In the genomic region with DNA sequence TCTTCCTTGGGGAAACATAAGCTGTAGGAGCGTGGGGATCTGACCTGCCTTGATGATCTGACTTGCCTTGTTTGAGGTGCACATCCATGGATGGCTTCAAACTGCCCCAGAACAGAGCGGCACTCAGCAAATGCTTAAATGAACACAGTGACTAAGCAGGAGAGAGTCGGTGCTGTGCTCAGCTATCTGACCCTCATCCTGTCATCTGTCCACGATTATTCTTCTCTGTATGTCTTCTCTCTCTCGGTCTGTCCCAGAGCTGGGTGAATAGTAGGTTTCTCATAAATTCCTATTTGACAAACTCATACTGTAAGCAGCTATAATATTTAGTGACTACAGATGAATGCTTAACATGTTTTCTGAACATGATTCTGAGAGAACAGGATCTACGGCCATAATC, we compare ENCODE assay signal across 1 cellular context.
TF ChIP-seq lines count a peak whose summit lies in the region.

No MANE protein-coding gene starts in this region.

TF ChIP-seq in K562, 482 proteins besides CTCF, POLR2A, EP300 and RAD21 (continues in another document):
- TF ChIP-seq RCOR1 (IDR thresholded peaks at IDR 0.05; ENCODE audit: borderline replicate concordance in 1 of 2, low read depth in 2 of 2, low read length in 2 of 2) (peak in 1 of 2 experiments; percentile 47; a peak in 1 of 4 replicates), ZNF134 (CRISPR knock-in tag; conservative IDR thresholded peaks at IDR 0.05) (no peak), TCF3 (CRISPR knock-in tag; IDR thresholded peaks at IDR 0.05) (peak; percentile 31; the same call in 1 of the 2 replicates), ZBTB17 (CRISPR knock-in tag; IDR thresholded peaks at IDR 0.05) (peak; percentile 95), JUND (IDR thresholded peaks at IDR 0.05; ENCODE audit: borderline replicate concordance, low read depth, low read length) (peak; percentile 52; the same call in 1 of the 2 replicates), JUND (tag; IDR thresholded peaks at IDR 0.05; ENCODE audit: borderline replicate concordance, low read depth, low read length) (no peak; the same call in 1 of the 3 replicates), HIVEP1 (CRISPR knock-in tag; IDR thresholded peaks at IDR 0.05) (no peak), MAFG (tag; conservative IDR thresholded peaks at IDR 0.05) (peak; percentile 75), CBFA2T3 (IDR thresholded peaks at IDR 0.05) (peak; percentile 45), CBX3 (IDR thresholded peaks at IDR 0.05; ENCODE audit: borderline replicate concordance in 1 of 2, low read length in 2 of 2) (peak in 1 of 2 experiments; percentile 25; a peak in 1 of 3 replicates), THRAP3 (IDR thresholded peaks at IDR 0.05; ENCODE audit: borderline replicate concordance) (no peak), NFE2 (IDR thresholded peaks at IDR 0.05; ENCODE audit: low read depth) (peak; percentile 89), ELF4 (CRISPR knock-in tag; IDR thresholded peaks at IDR 0.05) (no peak), ILK (tag; IDR thresholded peaks at IDR 0.05; ENCODE audit: borderline replicate concordance, low read depth) (no peak), SIRT6 (IDR thresholded peaks at IDR 0.05; ENCODE audit: low read depth, low read length) (no peak), ERF (CRISPR knock-in tag; IDR thresholded peaks at IDR 0.05) (no peak), POLR2H (tag; IDR thresholded peaks at IDR 0.05; ENCODE audit: low read depth) (no peak), KAT8 (IDR thresholded peaks at IDR 0.05; ENCODE audit: low read depth) (no peak), C11orf30 (IDR thresholded peaks at IDR 0.05; ENCODE audit: low read depth) (peak; percentile 86), CHD4 (IDR thresholded peaks at IDR 0.05; ENCODE audit: insufficient read depth, insufficient replicate concordance, low read depth, low read length, poor library complexity, severe bottlenecking) (no peak), FIP1L1 (IDR thresholded peaks at IDR 0.05; ENCODE audit: low read depth, low read length, poor library complexity, severe bottlenecking) (no peak), SMARCA4 (IDR thresholded peaks at IDR 0.05) (peak; percentile 34; the same call in 1 of the 2 replicates), ZFP30 (CRISPR knock-in tag; IDR thresholded peaks at IDR 0.05; ENCODE audit: borderline replicate concordance) (no peak), MAFF (IDR thresholded peaks at IDR 0.05; ENCODE audit: low read length) (peak; percentile 51; the same call in 1 of the 2 replicates), POU5F1 (IDR thresholded peaks at IDR 0.05; ENCODE audit: borderline replicate concordance, low read depth, low read length, partially characterized antibody) (no peak), ZNF699 (CRISPR knock-in tag; IDR thresholded peaks at IDR 0.05; ENCODE audit: insufficient replicate concordance) (no peak), EP400 (IDR thresholded peaks at IDR 0.05) (no peak), NFYB (IDR thresholded peaks at IDR 0.05; ENCODE audit: extremely low read depth, insufficient read length) (no peak), SMAD3 (CRISPR knock-in tag; conservative IDR thresholded peaks at IDR 0.05) (no peak), CEBPG (CRISPR knock-in tag; IDR thresholded peaks at IDR 0.05) (no peak), CEBPG (tag; conservative IDR thresholded peaks at IDR 0.05 in 1 of 2, IDR thresholded peaks at IDR 0.05 in 1 of 2) (no peak), NFIC (IDR thresholded peaks at IDR 0.05) (no peak), PTBP1 (IDR thresholded peaks at IDR 0.05; ENCODE audit: low read depth, low read length) (no peak), ZNF316 (IDR thresholded peaks at IDR 0.05) (peak; percentile 81), OTX1 (CRISPR knock-in tag; IDR thresholded peaks at IDR 0.05) (no peak), SREBF2 (CRISPR knock-in tag; IDR thresholded peaks at IDR 0.05) (no peak), DPF2 (IDR thresholded peaks at IDR 0.05) (peak; percentile 66; the same call in 1 of the 2 replicates), ARID1B (IDR thresholded peaks at IDR 0.05) (peak; percentile 64), ETV6 (IDR thresholded peaks at IDR 0.05; ENCODE audit: borderline replicate concordance in 1 of 2, low read depth in 2 of 2, low read length in 1 of 2) (no peak), ETV6 (CRISPR knock-in tag; IDR thresholded peaks at IDR 0.05; ENCODE audit: borderline replicate concordance) (no peak), HDAC1 (IDR thresholded peaks at IDR 0.05) (0 out of 4 replicates have a peak, but pooled peaks of 1 of the 2 experiments have one; percentile 9), YBX1 (IDR thresholded peaks at IDR 0.05) (no peak), MTA3 (IDR thresholded peaks at IDR 0.05; ENCODE audit: borderline replicate concordance) (no peak), KDM5B (IDR thresholded peaks at IDR 0.05; ENCODE audit: insufficient replicate concordance, low read depth, low read length) (no peak), NBN (IDR thresholded peaks at IDR 0.05; ENCODE audit: low read depth) (no peak), FOXK1 (CRISPR knock-in tag; IDR thresholded peaks at IDR 0.05; ENCODE audit: borderline replicate concordance) (no peak), MAFK (IDR thresholded peaks at IDR 0.05; ENCODE audit: low read length) (peak; percentile 70), JUNB (CRISPR knock-in tag; conservative IDR thresholded peaks at IDR 0.05) (no peak), HDAC8 (tag; IDR thresholded peaks at IDR 0.05) (no peak), L3MBTL2 (IDR thresholded peaks at IDR 0.05) (0 out of 2 replicates have a peak, but pooled peaks have one; percentile 21), SNIP1 (IDR thresholded peaks at IDR 0.05; ENCODE audit: low read depth) (no peak), DACH1 (IDR thresholded peaks at IDR 0.05; ENCODE audit: partially characterized antibody) (no peak), ZKSCAN1 (IDR thresholded peaks at IDR 0.05; ENCODE audit: low read depth, low read length) (peak; percentile 60; the same call in 1 of the 2 replicates), FOSL1 (tag; conservative IDR thresholded peaks at IDR 0.05) (peak; percentile 23; the same call in 1 of the 2 replicates), SMAD2 (IDR thresholded peaks at IDR 0.05; ENCODE audit: low read depth, low read length) (no peak), MEIS2 (IDR thresholded peaks at IDR 0.05; ENCODE audit: partially characterized antibody) (peak; percentile 43), ZNF583 (CRISPR knock-in tag; IDR thresholded peaks at IDR 0.05) (no peak), NCOA2 (IDR thresholded peaks at IDR 0.05; ENCODE audit: partially characterized antibody in 2 of 2) (no peak)
- TF ChIP-seq, protein P1, sequence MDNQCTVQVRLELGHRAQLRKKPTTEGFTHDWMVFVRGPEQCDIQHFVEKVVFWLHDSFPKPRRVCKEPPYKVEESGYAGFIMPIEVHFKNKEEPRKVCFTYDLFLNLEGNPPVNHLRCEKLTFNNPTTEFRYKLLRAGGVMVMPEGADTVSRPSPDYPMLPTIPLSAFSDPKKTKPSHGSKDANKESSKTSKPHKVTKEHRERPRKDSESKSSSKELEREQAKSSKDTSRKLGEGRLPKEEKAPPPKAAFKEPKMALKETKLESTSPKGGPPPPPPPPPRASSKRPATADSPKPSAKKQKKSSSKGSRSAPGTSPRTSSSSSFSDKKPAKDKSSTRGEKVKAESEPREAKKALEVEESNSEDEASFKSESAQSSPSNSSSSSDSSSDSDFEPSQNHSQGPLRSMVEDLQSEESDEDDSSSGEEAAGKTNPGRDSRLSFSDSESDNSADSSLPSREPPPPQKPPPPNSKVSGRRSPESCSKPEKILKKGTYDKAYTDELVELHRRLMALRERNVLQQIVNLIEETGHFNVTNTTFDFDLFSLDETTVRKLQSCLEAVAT (IDR thresholded peaks at IDR 0.05) = peak in 1 of 2 experiments; percentile 99; a peak in 2 of 4 replicates
- TF ChIP-seq, protein P2, sequence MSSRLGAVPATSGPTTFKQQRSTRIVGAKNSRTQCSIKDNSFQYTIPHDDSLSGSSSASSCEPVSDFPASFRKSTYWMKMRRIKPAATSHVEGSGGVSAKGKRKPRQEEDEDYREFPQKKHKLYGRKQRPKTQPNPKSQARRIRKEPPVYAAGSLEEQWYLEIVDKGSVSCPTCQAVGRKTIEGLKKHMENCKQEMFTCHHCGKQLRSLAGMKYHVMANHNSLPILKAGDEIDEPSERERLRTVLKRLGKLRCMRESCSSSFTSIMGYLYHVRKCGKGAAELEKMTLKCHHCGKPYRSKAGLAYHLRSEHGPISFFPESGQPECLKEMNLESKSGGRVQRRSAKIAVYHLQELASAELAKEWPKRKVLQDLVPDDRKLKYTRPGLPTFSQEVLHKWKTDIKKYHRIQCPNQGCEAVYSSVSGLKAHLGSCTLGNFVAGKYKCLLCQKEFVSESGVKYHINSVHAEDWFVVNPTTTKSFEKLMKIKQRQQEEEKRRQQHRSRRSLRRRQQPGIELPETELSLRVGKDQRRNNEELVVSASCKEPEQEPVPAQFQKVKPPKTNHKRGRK (tag; IDR thresholded peaks at IDR 0.05) = no peak
- TF ChIP-seq, protein P3, sequence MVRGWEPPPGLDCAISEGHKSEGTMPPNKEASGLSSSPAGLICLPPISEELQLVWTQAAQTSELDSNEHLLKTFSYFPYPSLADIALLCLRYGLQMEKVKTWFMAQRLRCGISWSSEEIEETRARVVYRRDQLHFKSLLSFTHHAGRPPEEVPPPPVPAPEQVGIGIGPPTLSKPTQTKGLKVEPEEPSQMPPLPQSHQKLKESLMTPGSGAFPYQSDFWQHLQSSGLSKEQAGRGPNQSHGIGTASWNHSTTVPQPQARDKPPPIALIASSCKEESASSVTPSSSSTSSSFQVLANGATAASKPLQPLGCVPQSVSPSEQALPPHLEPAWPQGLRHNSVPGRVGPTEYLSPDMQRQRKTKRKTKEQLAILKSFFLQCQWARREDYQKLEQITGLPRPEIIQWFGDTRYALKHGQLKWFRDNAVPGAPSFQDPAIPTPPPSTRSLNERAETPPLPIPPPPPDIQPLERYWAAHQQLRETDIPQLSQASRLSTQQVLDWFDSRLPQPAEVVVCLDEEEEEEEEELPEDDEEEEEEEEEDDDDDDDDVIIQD (CRISPR knock-in tag; IDR thresholded peaks at IDR 0.05) = no peak
- TF ChIP-seq, protein P4, sequence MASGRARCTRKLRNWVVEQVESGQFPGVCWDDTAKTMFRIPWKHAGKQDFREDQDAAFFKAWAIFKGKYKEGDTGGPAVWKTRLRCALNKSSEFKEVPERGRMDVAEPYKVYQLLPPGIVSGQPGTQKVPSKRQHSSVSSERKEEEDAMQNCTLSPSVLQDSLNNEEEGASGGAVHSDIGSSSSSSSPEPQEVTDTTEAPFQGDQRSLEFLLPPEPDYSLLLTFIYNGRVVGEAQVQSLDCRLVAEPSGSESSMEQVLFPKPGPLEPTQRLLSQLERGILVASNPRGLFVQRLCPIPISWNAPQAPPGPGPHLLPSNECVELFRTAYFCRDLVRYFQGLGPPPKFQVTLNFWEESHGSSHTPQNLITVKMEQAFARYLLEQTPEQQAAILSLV (tag; IDR thresholded peaks at IDR 0.05) = no peak
- TF ChIP-seq, protein P5, sequence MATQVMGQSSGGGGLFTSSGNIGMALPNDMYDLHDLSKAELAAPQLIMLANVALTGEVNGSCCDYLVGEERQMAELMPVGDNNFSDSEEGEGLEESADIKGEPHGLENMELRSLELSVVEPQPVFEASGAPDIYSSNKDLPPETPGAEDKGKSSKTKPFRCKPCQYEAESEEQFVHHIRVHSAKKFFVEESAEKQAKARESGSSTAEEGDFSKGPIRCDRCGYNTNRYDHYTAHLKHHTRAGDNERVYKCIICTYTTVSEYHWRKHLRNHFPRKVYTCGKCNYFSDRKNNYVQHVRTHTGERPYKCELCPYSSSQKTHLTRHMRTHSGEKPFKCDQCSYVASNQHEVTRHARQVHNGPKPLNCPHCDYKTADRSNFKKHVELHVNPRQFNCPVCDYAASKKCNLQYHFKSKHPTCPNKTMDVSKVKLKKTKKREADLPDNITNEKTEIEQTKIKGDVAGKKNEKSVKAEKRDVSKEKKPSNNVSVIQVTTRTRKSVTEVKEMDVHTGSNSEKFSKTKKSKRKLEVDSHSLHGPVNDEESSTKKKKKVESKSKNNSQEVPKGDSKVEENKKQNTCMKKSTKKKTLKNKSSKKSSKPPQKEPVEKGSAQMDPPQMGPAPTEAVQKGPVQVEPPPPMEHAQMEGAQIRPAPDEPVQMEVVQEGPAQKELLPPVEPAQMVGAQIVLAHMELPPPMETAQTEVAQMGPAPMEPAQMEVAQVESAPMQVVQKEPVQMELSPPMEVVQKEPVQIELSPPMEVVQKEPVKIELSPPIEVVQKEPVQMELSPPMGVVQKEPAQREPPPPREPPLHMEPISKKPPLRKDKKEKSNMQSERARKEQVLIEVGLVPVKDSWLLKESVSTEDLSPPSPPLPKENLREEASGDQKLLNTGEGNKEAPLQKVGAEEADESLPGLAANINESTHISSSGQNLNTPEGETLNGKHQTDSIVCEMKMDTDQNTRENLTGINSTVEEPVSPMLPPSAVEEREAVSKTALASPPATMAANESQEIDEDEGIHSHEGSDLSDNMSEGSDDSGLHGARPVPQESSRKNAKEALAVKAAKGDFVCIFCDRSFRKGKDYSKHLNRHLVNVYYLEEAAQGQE (CRISPR knock-in tag; IDR thresholded peaks at IDR 0.05; ENCODE audit: low read depth) = no peak
- TF ChIP-seq, protein P6, sequence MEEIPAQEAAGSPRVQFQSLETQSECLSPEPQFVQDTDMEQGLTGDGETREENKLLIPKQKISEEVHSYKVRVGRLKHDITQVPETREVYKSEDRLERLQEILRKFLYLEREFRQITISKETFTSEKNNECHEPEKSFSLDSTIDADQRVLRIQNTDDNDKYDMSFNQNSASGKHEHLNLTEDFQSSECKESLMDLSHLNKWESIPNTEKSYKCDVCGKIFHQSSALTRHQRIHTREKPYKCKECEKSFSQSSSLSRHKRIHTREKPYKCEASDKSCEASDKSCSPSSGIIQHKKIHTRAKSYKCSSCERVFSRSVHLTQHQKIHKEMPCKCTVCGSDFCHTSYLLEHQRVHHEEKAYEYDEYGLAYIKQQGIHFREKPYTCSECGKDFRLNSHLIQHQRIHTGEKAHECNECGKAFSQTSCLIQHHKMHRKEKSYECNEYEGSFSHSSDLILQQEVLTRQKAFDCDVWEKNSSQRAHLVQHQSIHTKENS (CRISPR knock-in tag; IDR thresholded peaks at IDR 0.05) = no peak
- TF ChIP-seq, protein P7, sequence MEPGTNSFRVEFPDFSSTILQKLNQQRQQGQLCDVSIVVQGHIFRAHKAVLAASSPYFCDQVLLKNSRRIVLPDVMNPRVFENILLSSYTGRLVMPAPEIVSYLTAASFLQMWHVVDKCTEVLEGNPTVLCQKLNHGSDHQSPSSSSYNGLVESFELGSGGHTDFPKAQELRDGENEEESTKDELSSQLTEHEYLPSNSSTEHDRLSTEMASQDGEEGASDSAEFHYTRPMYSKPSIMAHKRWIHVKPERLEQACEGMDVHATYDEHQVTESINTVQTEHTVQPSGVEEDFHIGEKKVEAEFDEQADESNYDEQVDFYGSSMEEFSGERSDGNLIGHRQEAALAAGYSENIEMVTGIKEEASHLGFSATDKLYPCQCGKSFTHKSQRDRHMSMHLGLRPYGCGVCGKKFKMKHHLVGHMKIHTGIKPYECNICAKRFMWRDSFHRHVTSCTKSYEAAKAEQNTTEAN (CRISPR knock-in tag; IDR thresholded peaks at IDR 0.05) = no peak
